1 cellular context compared by ENCODE assay signal in genomic region chr9:98430535-98430934, GRCh38.
TF ChIP-seq lines count a peak whose summit lies in the region.

No MANE protein-coding gene starts in this region.

TF ChIP-seq in K562, 482 proteins besides CTCF, POLR2A, EP300 and RAD21 (continued from another document):
- peak; percentile 11; the same call in 1 of the 2 replicates for TF ChIP-seq MGA (IDR thresholded peaks at IDR 0.05)
- no peak for TF ChIP-seq FOXO4 (CRISPR knock-in tag; IDR thresholded peaks at IDR 0.05)
- TF ChIP-seq BACH1 (tag; IDR thresholded peaks at IDR 0.05): no peak
- TF ChIP-seq ZNF830 (CRISPR knock-in tag; IDR thresholded peaks at IDR 0.05): no peak
- no peak for TF ChIP-seq ZBTB8A (IDR thresholded peaks at IDR 0.05; ENCODE audit: partially characterized antibody)
- TF ChIP-seq POLR2AphosphoS5 (IDR thresholded peaks at IDR 0.05; ENCODE audit: control insufficient read depth, insufficient read depth, low read depth, low read length): no peak
- TF ChIP-seq SMAD4 (CRISPR knock-in tag; conservative IDR thresholded peaks at IDR 0.05): 0 out of 2 replicates have a peak, but pooled peaks have one; percentile 28
- TF ChIP-seq ATF2 (CRISPR knock-in tag; IDR thresholded peaks at IDR 0.05): no peak
- TF ChIP-seq CTBP1 (IDR thresholded peaks at IDR 0.05; ENCODE audit: borderline replicate concordance): 0 out of 2 replicates have a peak, but pooled peaks have one; percentile 12
- TF ChIP-seq L3MBTL2 (IDR thresholded peaks at IDR 0.05): peak; percentile 24; the same call in 1 of the 2 replicates
- TF ChIP-seq ARID1B (IDR thresholded peaks at IDR 0.05): 0 out of 2 replicates have a peak, but pooled peaks have one; percentile 15
- no peak for TF ChIP-seq MEIS2 (IDR thresholded peaks at IDR 0.05; ENCODE audit: partially characterized antibody)
- no peak for TF ChIP-seq DNMT1 (IDR thresholded peaks at IDR 0.05)
- no peak for TF ChIP-seq ZNF584 (CRISPR knock-in tag; IDR thresholded peaks at IDR 0.05; ENCODE audit: low read depth)
- no peak for TF ChIP-seq KLF13 (tag; IDR thresholded peaks at IDR 0.05; ENCODE audit: borderline replicate concordance, low read depth)
- no peak for TF ChIP-seq ZBTB49 (CRISPR knock-in tag; IDR thresholded peaks at IDR 0.05; ENCODE audit: borderline replicate concordance)
- TF ChIP-seq CREB3 (tag; conservative IDR thresholded peaks at IDR 0.05; ENCODE audit: low read depth): no peak
- no peak for TF ChIP-seq GTF2A2 (tag; IDR thresholded peaks at IDR 0.05)
- TF ChIP-seq ZNF639 (CRISPR knock-in tag; conservative IDR thresholded peaks at IDR 0.05 in 1 of 2, IDR thresholded peaks at IDR 0.05 in 1 of 2): no peak
- no peak for TF ChIP-seq UBTF (IDR thresholded peaks at IDR 0.05; ENCODE audit: borderline replicate concordance in 1 of 2, low read depth in 2 of 2, low read length in 2 of 2)
- 0 out of 2 replicates have a peak, but pooled peaks have one; percentile 5 for TF ChIP-seq SPI1 (IDR thresholded peaks at IDR 0.05; ENCODE audit: borderline replicate concordance, low read depth, low read length)
- no peak for TF ChIP-seq MAFG (tag; conservative IDR thresholded peaks at IDR 0.05)
- TF ChIP-seq FOXJ3 (CRISPR knock-in tag; IDR thresholded peaks at IDR 0.05): no peak
- TF ChIP-seq NFIC (IDR thresholded peaks at IDR 0.05): peak; percentile 60
- TF ChIP-seq DPF2 (IDR thresholded peaks at IDR 0.05): peak; percentile 36
- TF ChIP-seq CBFA2T3 (IDR thresholded peaks at IDR 0.05): peak; percentile 19; the same call in 1 of the 2 replicates
